ENCODE assay signal across 1 cellular context in genomic region chr16:67110136-67110847, GRCh38.
TF ChIP-seq lines count a peak whose summit lies in the region.

No MANE protein-coding gene starts in this region.

TF ChIP-seq in SK-N-SH, 30 proteins besides CTCF, POLR2A, EP300 and RAD21 (continued from another document):
- no peak for TF ChIP-seq REST (IDR thresholded peaks at IDR 0.05; ENCODE audit: low read depth, low read length)
- TF ChIP-seq MXI1 (IDR thresholded peaks at IDR 0.05; ENCODE audit: low read depth, low read length) = no peak
- no peak for TF ChIP-seq IRF3 (IDR thresholded peaks at IDR 0.05; ENCODE audit: low read depth, low read length)
- TF ChIP-seq NRF1 (IDR thresholded peaks at IDR 0.05; ENCODE audit: low read depth, low read length) = no peak
